ENCODE assay signal across 22 cellular contexts in genomic region chr18:37341473-37342086, GRCh38.
"Had no signal": no experiment of that assay in that cellular context is flagged by ENCODE, and none has a peak within 500 bp of the region (broad histone marks: within the 10 kb centered on the region; RNA-seq: fewer than 3 reads in every experiment).

No MANE protein-coding gene starts in this region.

- DNase-seq: activated CD4-positive, alpha-beta T cell treated with anti-CD3 and anti-CD28 coated beads for 48 hours; activated CD4-positive, alpha-beta T cell treated with anti-CD3 and anti-CD28 coated beads, Interleukin-2, amount 50 U/mL, for 4 hours; activated CD4-positive, CD25-positive, alpha-beta regulatory T cell treated with anti-CD3 and anti-CD28 coated beads, Interleukin-2, amount 50 U/mL, for 72 hours; activated CD8-positive, alpha-beta memory T cell treated with anti-CD3 and anti-CD28 coated beads, Interleukin-2, amount 50 U/mL, for 48 hours; activated CD8-positive, alpha-beta T cell treated with anti-CD3 and anti-CD28 coated beads, Interleukin-2, amount 10 ng/mL, durations not matched to agents 7 days and 5 days; activated naive CD4-positive, alpha-beta T cell treated with anti-CD3 and anti-CD28 coated beads, Interleukin-2, amount 50 U/mL, for 16 hours; activated naive CD8-positive, alpha-beta T cell treated with anti-CD3 and anti-CD28 coated beads, Interleukin-2, amount 10 ng/mL, durations not matched to agents 7 days and 5 days; activated T-cell treated with anti-CD3 and anti-CD28 coated beads, Interleukin-2, amount 50 U/mL, for 1 hour; adrenal gland; anterior cingulate cortex; MM.1S; NCI-H1105 treated with DMSO at 0.1 percent for 48 hours; NCI-H1436 treated with DMSO at 0.1 percent for 48 hours; NCI-H1930; NCI-H226; NK-92 treated with Interleukin-12 subunit alpha and Interleukin-12 subunit beta, amount 100 ng/mL, for 24 hours; OCI-M1; SHP77 had no signal

- H3K36me3 ChIP-seq: adrenal gland, breast epithelium had no signal

- H3K4me3 ChIP-seq: adrenal gland, breast epithelium had no signal

- FAIRE-seq: RCC 7860 had no signal

- H3K27me3 ChIP-seq: adrenal gland had no signal

- H3K27ac Mint-ChIP-seq: activated CD8-positive, alpha-beta T cell treated with anti-CD3 and anti-CD28 coated beads, Interleukin-2, amount 10 ng/mL, durations not matched to agents 7 days and 5 days; activated naive CD8-positive, alpha-beta T cell treated with anti-CD3 and anti-CD28 coated beads, Interleukin-2, amount 10 ng/mL, durations not matched to agents 7 days and 5 days; T-helper 1 cell treated with Interleukin-12 subunit alpha and Interleukin-12 subunit beta and Interleukin-4 antibody, amounts not matched to agents 30 μg/mL and 1 μg/mL, for 36 hours; WTC11 had no signal

- H3K27ac ChIP-seq: adrenal gland, breast epithelium had no signal

- ATAC-seq: activated CD8-positive, alpha-beta T cell treated with anti-CD3 and anti-CD28 coated beads, Interleukin-2, amount 10 ng/mL, durations not matched to agents 7 days and 5 days; WTC11 had no signal

- H3K9me3 Mint-ChIP-seq: activated naive CD8-positive, alpha-beta T cell treated with anti-CD3 and anti-CD28 coated beads, Interleukin-2, amount 10 ng/mL, durations not matched to agents 7 days and 5 days; T-helper 1 cell treated with Interleukin-12 subunit alpha and Interleukin-12 subunit beta and Interleukin-4 antibody, amounts not matched to agents 30 μg/mL and 1 μg/mL, for 36 hours; WTC11 had no signal

- H3K4me3 Mint-ChIP-seq: activated CD8-positive, alpha-beta T cell treated with anti-CD3 and anti-CD28 coated beads, Interleukin-2, amount 10 ng/mL, durations not matched to agents 7 days and 5 days; activated naive CD8-positive, alpha-beta T cell treated with anti-CD3 and anti-CD28 coated beads, Interleukin-2, amount 10 ng/mL, durations not matched to agents 7 days and 5 days; T-helper 1 cell treated with Interleukin-12 subunit alpha and Interleukin-12 subunit beta and Interleukin-4 antibody, amounts not matched to agents 30 μg/mL and 1 μg/mL, for 36 hours; WTC11 had no signal

- H3K36me3 Mint-ChIP-seq: activated naive CD8-positive, alpha-beta T cell treated with anti-CD3 and anti-CD28 coated beads, Interleukin-2, amount 10 ng/mL, durations not matched to agents 7 days and 5 days; WTC11 had no signal

- H3K9me3 ChIP-seq: adrenal gland, breast epithelium had no signal

- H3K4me1 ChIP-seq: adrenal gland, breast epithelium had no signal
